Comparison of ENCODE assay signal across 10 cellular contexts in genomic region chrX:154040307-154040756, GRCh38. TPM values are rescaled to one million over a fixed set of nuclear protein-coding genes. Genes with fewer than 3 reads are reported as not detected.
DNase-seq lines count a peak whose midpoint lies in the region; ATAC-seq and TF ChIP-seq lines count a peak whose summit lies in the region.
"Had no signal": no experiment of that assay in that cellular context is flagged by ENCODE, and none has a peak within 500 bp of the region (broad histone marks: within the 10 kb centered on the region; RNA-seq: fewer than 3 reads in every experiment).

No MANE protein-coding gene starts in this region.

- peak; percentile 82 for ATAC-seq in activated CD4-positive, alpha-beta T cell treated with anti-CD3 and anti-CD28 coated beads for 36 hours
- ATAC-seq in activated B cell treated with CpG ODN at 0.5 μM for 24 hours (ENCODE audit: low read depth) (peak; percentile 37), foreskin keratinocyte (peak; percentile 54), HG02642 (IDR thresholded peaks at IDR 0.05; ENCODE audit: poor library complexity, unreplicated experiment) (no peak)
- peak; percentile 72 for ATAC-seq in stimulated activated naive CD8-positive, alpha-beta T cell treated with anti-CD3 and anti-CD28 coated beads, Interleukin-15, Interleukin-2, amounts not matched to agents 100 U/mL and 50 U/mL, for 24 hours

- peak overlapping the region; percentile 14 for H3K27ac ChIP-seq in foreskin keratinocyte
- H3K27ac ChIP-seq: right lobe of liver had no signal

- peak overlapping the region; percentile 80 for H3K27ac Mint-ChIP-seq in activated CD4-positive, alpha-beta T cell treated with anti-CD3 and anti-CD28 coated beads for 36 hours
- H3K27ac Mint-ChIP-seq in activated B cell treated with CpG ODN at 0.5 μM for 24 hours: peak overlapping the region; percentile 25

- peaks cover 12% of the 10 kb centered on the region for H3K4me1 ChIP-seq in foreskin keratinocyte

- H3K36me3 Mint-ChIP-seq in activated CD4-positive, alpha-beta T cell treated with anti-CD3 and anti-CD28 coated beads for 36 hours (ENCODE audit: low read depth): peaks cover 21% of the 10 kb centered on the region
- peaks cover 33% of the 10 kb centered on the region for H3K36me3 Mint-ChIP-seq in activated B cell treated with CpG ODN at 0.5 μM for 24 hours (ENCODE audit: low read depth)

- H3K4me1 Mint-ChIP-seq in activated CD4-positive, alpha-beta T cell treated with anti-CD3 and anti-CD28 coated beads for 36 hours: peaks cover 46% of the 10 kb centered on the region
- H3K4me1 Mint-ChIP-seq in activated B cell treated with CpG ODN at 0.5 μM for 24 hours: peaks cover 41% of the 10 kb centered on the region

- intact Hi-C loops in activated CD4-positive, alpha-beta T cell treated with anti-CD3 and anti-CD28 coated beads for 36 hours (cut with DNase I, micrococcal nuclease): no loop called here
- intact Hi-C loops in activated B cell treated with CpG ODN at 0.5 μM for 24 hours (cut with micrococcal nuclease): loop anchor here (2.0 kb wide), 1 partner anchor 20 kb away; no protein-coding TSS in a partner anchor

- H3K9me3 Mint-ChIP-seq in activated CD4-positive, alpha-beta T cell treated with anti-CD3 and anti-CD28 coated beads for 36 hours (ENCODE audit: low read depth): no peaks in the 10 kb centered on the region
- H3K9me3 Mint-ChIP-seq in activated B cell treated with CpG ODN at 0.5 μM for 24 hours: no peaks in the 10 kb centered on the region

- DNase-seq in activated CD4-positive, alpha-beta T cell treated with anti-CD3 and anti-CD28 coated beads for 36 hours: no peak
- no peak for DNase-seq in activated CD4-positive, alpha-beta T cell treated with anti-CD3 and anti-CD28 coated beads for 48 hours
- DNase-seq in activated B cell treated with CpG ODN at 0.5 μM for 24 hours: no peak
- peak; percentile 31 to 66 for DNase-seq in foreskin keratinocyte
- no peak for DNase-seq in stimulated activated naive CD8-positive, alpha-beta T cell treated with anti-CD3 and anti-CD28 coated beads, Interleukin-15, Interleukin-2, amounts not matched to agents 100 U/mL and 50 U/mL, for 24 hours
- no peak for DNase-seq in amygdala (lab: John Stamatoyannopoulos, UW)
- DNase-seq in kidney glomerular epithelial cell (lab: John Stamatoyannopoulos, UW): no peak
- DNase-seq: effector CD4-positive, alpha-beta T cell; right lobe of liver had no signal

- H3K27me3 Mint-ChIP-seq in activated CD4-positive, alpha-beta T cell treated with anti-CD3 and anti-CD28 coated beads for 36 hours: no peaks in the 10 kb centered on the region
- H3K27me3 Mint-ChIP-seq in activated B cell treated with CpG ODN at 0.5 μM for 24 hours: no peaks in the 10 kb centered on the region

- no peaks in the 10 kb centered on the region for H3K27me3 ChIP-seq in foreskin keratinocyte
- H3K27me3 ChIP-seq: right lobe of liver had no signal

- CTCF ChIA-PET in activated CD4-positive, alpha-beta T cell treated with anti-CD3 and anti-CD28 coated beads for 36 hours (lab: Charles Lee): interaction anchor here (1.2 kb wide), 1 partner anchor 12 kb away, joined by 6 read pairs; no protein-coding TSS in a partner anchor
- CTCF ChIA-PET in activated B cell treated with CpG ODN at 0.5 μM for 24 hours (lab: Charles Lee): interaction anchor here (1.0 kb wide), 1 partner anchor 11 kb away, joined by 4 read pairs; no protein-coding TSS in a partner anchor

- POLR2A ChIA-PET in activated CD4-positive, alpha-beta T cell treated with anti-CD3 and anti-CD28 coated beads for 36 hours (lab: Charles Lee): interaction anchor here (0.6 to 1.2 kb wide), 2 partner anchors 26 to 49 kb away, joined by 3 to 5 read pairs; no protein-coding TSS in a partner anchor
- POLR2A ChIA-PET in activated B cell treated with CpG ODN at 0.5 μM for 24 hours (lab: Charles Lee): interaction anchor here (0.6 kb wide), 1 partner anchor 285 kb away, joined by 6 read pairs; no protein-coding TSS in a partner anchor

- TF ChIP-seq CTCF in activated B cell treated with CpG ODN at 0.5 μM for 24 hours (IDR thresholded peaks at IDR 0.05): no peak
- TF ChIP-seq CTCF in foreskin keratinocyte (conservative IDR thresholded peaks at IDR 0.05): no peak

- no peak overlapping the region for H3K4me3 Mint-ChIP-seq in activated CD4-positive, alpha-beta T cell treated with anti-CD3 and anti-CD28 coated beads for 36 hours
- H3K4me3 Mint-ChIP-seq in activated B cell treated with CpG ODN at 0.5 μM for 24 hours: no peak overlapping the region

RNA-seq across cellular contexts. Expression of gene IRAK1, which starts 20.6 kb away (rescaled TPM):
- total RNA-seq in activated CD4-positive, alpha-beta T cell treated with anti-CD3 and anti-CD28 coated beads for 36 hours: 10 to 100 TPM; 84.3 to 93.6 TPM
- total RNA-seq in activated B cell treated with CpG ODN at 0.5 μM for 24 hours (134 and 146 TPM in 2 replicates), foreskin keratinocyte (161 and 174 TPM in 2 replicates)
- polyA plus RNA-seq in foreskin keratinocyte: 168 and 175 TPM in 2 replicates

RNA-seq across cellular contexts. Expression of gene MECP2, which starts 57.2 kb away (rescaled TPM):
- total RNA-seq in activated CD4-positive, alpha-beta T cell treated with anti-CD3 and anti-CD28 coated beads for 36 hours: 10 to 100 TPM; 50.7 to 60.0 TPM
- total RNA-seq in activated B cell treated with CpG ODN at 0.5 μM for 24 hours (56.8 and 69.0 TPM in 2 replicates), foreskin keratinocyte (20.6 and 21.8 TPM in 2 replicates)
- 16.3 and 18.7 TPM in 2 replicates for polyA plus RNA-seq in foreskin keratinocyte

Comparison
In these comparisons a context has a peak if more than half of its experiments do, and no peak if none do; other contexts are left out.
1. DNase-seq: peak in foreskin keratinocyte (2 of 2); none in activated CD4-positive, alpha-beta T cell treated with anti-CD3 and anti-CD28 coated beads for 36 hours (single experiment), activated CD4-positive, alpha-beta T cell treated with anti-CD3 and anti-CD28 coated beads for 48 hours (single experiment), activated B cell treated with CpG ODN at 0.5 μM for 24 hours (single experiment), stimulated activated naive CD8-positive, alpha-beta T cell treated with anti-CD3 and anti-CD28 coated beads, Interleukin-15, Interleukin-2, amounts not matched to agents 100 U/mL and 50 U/mL, for 24 hours (single experiment), amygdala (0 of 56) and kidney glomerular epithelial cell (single experiment).